In the genomic region with DNA sequence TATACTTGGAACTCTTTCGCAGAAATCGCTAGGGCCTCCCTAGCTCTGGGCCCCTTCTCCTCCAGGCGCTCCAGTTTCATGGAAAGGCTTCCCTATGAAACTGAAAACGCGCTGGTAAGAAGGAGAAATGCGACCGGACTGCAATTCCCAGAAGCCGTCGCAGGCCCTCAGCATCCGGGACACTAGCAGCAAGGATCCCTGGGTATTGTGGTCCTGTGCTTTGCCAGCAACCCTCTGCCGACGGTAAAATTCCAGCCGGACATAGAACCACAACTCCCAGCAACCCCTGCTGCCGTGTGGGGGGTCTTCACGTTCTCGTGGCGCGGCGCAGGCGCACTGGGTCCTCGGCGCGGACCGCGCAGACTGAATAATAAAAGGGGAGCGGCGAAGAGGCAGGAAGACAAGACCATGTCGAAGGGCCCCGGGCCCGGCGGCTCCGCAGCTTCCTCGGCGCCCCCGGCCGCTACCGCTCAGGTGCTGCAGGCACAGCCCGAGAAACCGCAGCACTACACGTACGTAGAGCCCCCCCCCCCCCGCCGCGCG, we compare ENCODE assay signal across 8 cellular contexts. TPM values are rescaled to one million over a fixed set of nuclear protein-coding genes. Genes with fewer than 3 reads are reported as not detected.
DNase-seq lines count a peak whose midpoint lies in the region; ATAC-seq and TF ChIP-seq lines count a peak whose summit lies in the region.

A gene with protein sequence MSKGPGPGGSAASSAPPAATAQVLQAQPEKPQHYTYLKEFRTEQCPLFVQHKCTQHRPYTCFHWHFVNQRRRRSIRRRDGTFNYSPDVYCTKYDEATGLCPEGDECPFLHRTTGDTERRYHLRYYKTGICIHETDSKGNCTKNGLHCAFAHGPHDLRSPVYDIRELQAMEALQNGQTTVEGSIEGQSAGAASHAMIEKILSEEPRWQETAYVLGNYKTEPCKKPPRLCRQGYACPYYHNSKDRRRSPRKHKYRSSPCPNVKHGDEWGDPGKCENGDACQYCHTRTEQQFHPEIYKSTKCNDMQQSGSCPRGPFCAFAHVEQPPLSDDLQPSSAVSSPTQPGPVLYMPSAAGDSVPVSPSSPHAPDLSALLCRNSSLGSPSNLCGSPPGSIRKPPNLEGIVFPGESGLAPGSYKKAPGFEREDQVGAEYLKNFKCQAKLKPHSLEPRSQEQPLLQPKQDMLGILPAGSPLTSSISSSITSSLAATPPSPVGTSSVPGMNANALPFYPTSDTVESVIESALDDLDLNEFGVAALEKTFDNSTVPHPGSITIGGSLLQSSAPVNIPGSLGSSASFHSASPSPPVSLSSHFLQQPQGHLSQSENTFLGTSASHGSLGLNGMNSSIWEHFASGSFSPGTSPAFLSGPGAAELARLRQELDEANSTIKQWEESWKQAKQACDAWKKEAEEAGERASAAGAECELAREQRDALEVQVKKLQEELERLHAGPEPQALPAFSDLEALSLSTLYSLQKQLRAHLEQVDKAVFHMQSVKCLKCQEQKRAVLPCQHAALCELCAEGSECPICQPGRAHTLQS (plus strand): TSS at position 334 of the 543 bp plus-strand sequence. CDS start 75 bp downstream, at position 409.

- H3K4me1 Mint-ChIP-seq in neural crest cell: peaks cover 51% of the 10 kb centered on the region
- peaks cover 49% of the 10 kb centered on the region for H3K4me1 Mint-ChIP-seq in stimulated activated naive CD8-positive, alpha-beta T cell treated with anti-CD3 and anti-CD28 coated beads, Interleukin-15, amount 100 ng/mL, for 72 hours

- no peaks in the 10 kb centered on the region for H3K27me3 ChIP-seq in foreskin keratinocyte

- peak; percentile 99 for DNase-seq in G401 (ENCODE audit: low spot score)
- peak; percentile 94 for DNase-seq in NCI-H1048 (lab: John Stamatoyannopoulos, UW)
- DNase-seq in SK-N-MC (ENCODE audit: low read depth, low spot score): peak; percentile 98
- DNase-seq in activated naive CD4-positive, alpha-beta T cell treated with Interleukin-2 at 50 U/mL for 16 hours: peak; percentile 95
- peak; percentile 96 to 99 for DNase-seq in foreskin keratinocyte
- peak; percentile 92 for DNase-seq in neural crest cell (ENCODE audit: low read depth, low spot score)
- peak; percentile 95 to 97 for DNase-seq in stimulated activated naive CD8-positive, alpha-beta T cell treated with anti-CD3 and anti-CD28 coated beads, Interleukin-15, amount 100 ng/mL, for 72 hours

- H3K36me3 ChIP-seq in SK-N-MC (ENCODE audit: insufficient read depth, low read length): no peaks in the 10 kb centered on the region

- peak within 1 kb of the TSS; percentile 86 for H3K4me3 ChIP-seq in SK-N-MC

- H3K27ac ChIP-seq in SK-N-MC (peak within 1 kb of the TSS; percentile 97), foreskin keratinocyte (peak within 1 kb of the TSS; percentile 97)

- H3K27ac Mint-ChIP-seq in neural crest cell (ENCODE audit: unreplicated experiment): peak within 1 kb of the TSS; percentile 100
- peak within 1 kb of the TSS; percentile 100 for H3K27ac Mint-ChIP-seq in stimulated activated naive CD8-positive, alpha-beta T cell treated with anti-CD3 and anti-CD28 coated beads, Interleukin-15, amount 100 ng/mL, for 72 hours

- H3K36me3 Mint-ChIP-seq in neural crest cell (ENCODE audit: low read depth): peaks cover 10% of the 10 kb centered on the region

- peak within 1 kb of the TSS; percentile 100 for H3K9ac ChIP-seq in SK-N-MC (ENCODE audit: insufficient read length)

- TF ChIP-seq CTCF in foreskin keratinocyte (conservative IDR thresholded peaks at IDR 0.05) (no peak), neural crest cell (conservative IDR thresholded peaks at IDR 0.05) (no peak)

- peaks cover 3% of the 10 kb centered on the region for H3K9me3 Mint-ChIP-seq in neural crest cell
- H3K9me3 Mint-ChIP-seq in stimulated activated naive CD8-positive, alpha-beta T cell treated with anti-CD3 and anti-CD28 coated beads, Interleukin-15, amount 100 ng/mL, for 72 hours: no peaks in the 10 kb centered on the region

- peaks cover 24% of the 10 kb centered on the region for H3K4me1 ChIP-seq in foreskin keratinocyte

- in situ Hi-C loops in G401 (cut with HindIII; ENCODE audit: low sequenced_read_pairs): no loop called here

- H3K27me3 Mint-ChIP-seq in neural crest cell (ENCODE audit: low read depth): peaks cover 4% of the 10 kb centered on the region
- no peaks in the 10 kb centered on the region for H3K27me3 Mint-ChIP-seq in stimulated activated naive CD8-positive, alpha-beta T cell treated with anti-CD3 and anti-CD28 coated beads, Interleukin-15, amount 100 ng/mL, for 72 hours

- peak within 1 kb of the TSS; percentile 97 for H3K4me3 Mint-ChIP-seq in neural crest cell
- H3K4me3 Mint-ChIP-seq in stimulated activated naive CD8-positive, alpha-beta T cell treated with anti-CD3 and anti-CD28 coated beads, Interleukin-15, amount 100 ng/mL, for 72 hours: peak within 1 kb of the TSS; percentile 86 to 89

- ATAC-seq in HG02588 (IDR thresholded peaks at IDR 0.05; ENCODE audit: unreplicated experiment) (peak; percentile 45), foreskin keratinocyte (peak; percentile 80)
- peak; percentile 79 for ATAC-seq in stimulated activated naive CD8-positive, alpha-beta T cell treated with anti-CD3 and anti-CD28 coated beads, Interleukin-15, amount 100 ng/mL, for 72 hours

- H3K9me3 ChIP-seq in SK-N-MC (ENCODE audit: low read depth, low read length): no peaks in the 10 kb centered on the region

RNA-seq across cellular contexts. Expression of the gene that starts here (rescaled TPM):
- 19.1 and 19.6 TPM in 2 replicates for total RNA-seq in G401 (2014; rRNA removed; shearing (Covaris generic))
- total RNA-seq in foreskin keratinocyte: 15.0 and 16.3 TPM in 2 replicates
- polyA plus RNA-seq in foreskin keratinocyte: 11.3 and 12.7 TPM in 2 replicates
- total RNA-seq in neural crest cell: 49.3 and 49.4 TPM in 2 replicates

Comparison
In these comparisons a context has a peak if more than half of its experiments do, and no peak if none do; other contexts are left out.
1. Peak in every context shown above with its lines: DNase-seq, ATAC-seq, H3K4me3 ChIP-seq and H3K27ac ChIP-seq.